1 cellular context compared by ENCODE assay signal in genomic region chr11:10777806-10778205, GRCh38.
TF ChIP-seq lines count a peak whose summit lies in the region.

No MANE protein-coding gene starts in this region.

TF ChIP-seq in SK-N-SH treated with all-trans-retinoic acid at 6 μM for 48 hours, 23 proteins besides CTCF, POLR2A, EP300 and RAD21 (continued from another document):
- TF ChIP-seq, protein P1, sequence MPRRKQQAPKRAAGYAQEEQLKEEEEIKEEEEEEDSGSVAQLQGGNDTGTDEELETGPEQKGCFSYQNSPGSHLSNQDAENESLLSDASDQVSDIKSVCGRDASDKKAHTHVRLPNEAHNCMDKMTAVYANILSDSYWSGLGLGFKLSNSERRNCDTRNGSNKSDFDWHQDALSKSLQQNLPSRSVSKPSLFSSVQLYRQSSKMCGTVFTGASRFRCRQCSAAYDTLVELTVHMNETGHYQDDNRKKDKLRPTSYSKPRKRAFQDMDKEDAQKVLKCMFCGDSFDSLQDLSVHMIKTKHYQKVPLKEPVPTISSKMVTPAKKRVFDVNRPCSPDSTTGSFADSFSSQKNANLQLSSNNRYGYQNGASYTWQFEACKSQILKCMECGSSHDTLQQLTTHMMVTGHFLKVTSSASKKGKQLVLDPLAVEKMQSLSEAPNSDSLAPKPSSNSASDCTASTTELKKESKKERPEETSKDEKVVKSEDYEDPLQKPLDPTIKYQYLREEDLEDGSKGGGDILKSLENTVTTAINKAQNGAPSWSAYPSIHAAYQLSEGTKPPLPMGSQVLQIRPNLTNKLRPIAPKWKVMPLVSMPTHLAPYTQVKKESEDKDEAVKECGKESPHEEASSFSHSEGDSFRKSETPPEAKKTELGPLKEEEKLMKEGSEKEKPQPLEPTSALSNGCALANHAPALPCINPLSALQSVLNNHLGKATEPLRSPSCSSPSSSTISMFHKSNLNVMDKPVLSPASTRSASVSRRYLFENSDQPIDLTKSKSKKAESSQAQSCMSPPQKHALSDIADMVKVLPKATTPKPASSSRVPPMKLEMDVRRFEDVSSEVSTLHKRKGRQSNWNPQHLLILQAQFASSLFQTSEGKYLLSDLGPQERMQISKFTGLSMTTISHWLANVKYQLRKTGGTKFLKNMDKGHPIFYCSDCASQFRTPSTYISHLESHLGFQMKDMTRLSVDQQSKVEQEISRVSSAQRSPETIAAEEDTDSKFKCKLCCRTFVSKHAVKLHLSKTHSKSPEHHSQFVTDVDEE (CRISPR knock-in tag; IDR thresholded peaks at IDR 0.05): no peak
- TF ChIP-seq BACH2 (CRISPR knock-in tag; IDR thresholded peaks at IDR 0.05; ENCODE audit: borderline replicate concordance) (no peak), ZNF565 (CRISPR knock-in tag; conservative IDR thresholded peaks at IDR 0.05; ENCODE audit: low read depth) (no peak), CSDC2 (CRISPR knock-in tag; IDR thresholded peaks at IDR 0.05) (no peak)
- TF ChIP-seq, protein P2, sequence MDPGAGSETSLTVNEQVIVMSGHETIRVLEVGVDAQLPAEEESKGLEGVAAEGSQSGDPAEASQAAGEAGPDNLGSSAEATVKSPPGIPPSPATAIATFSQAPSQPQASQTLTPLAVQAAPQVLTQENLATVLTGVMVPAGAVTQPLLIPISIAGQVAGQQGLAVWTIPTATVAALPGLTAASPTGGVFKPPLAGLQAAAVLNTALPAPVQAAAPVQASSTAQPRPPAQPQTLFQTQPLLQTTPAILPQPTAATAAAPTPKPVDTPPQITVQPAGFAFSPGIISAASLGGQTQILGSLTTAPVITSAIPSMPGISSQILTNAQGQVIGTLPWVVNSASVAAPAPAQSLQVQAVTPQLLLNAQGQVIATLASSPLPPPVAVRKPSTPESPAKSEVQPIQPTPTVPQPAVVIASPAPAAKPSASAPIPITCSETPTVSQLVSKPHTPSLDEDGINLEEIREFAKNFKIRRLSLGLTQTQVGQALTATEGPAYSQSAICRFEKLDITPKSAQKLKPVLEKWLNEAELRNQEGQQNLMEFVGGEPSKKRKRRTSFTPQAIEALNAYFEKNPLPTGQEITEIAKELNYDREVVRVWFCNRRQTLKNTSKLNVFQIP (CRISPR knock-in tag; IDR thresholded peaks at IDR 0.05; ENCODE audit: borderline replicate concordance, low read depth): no peak
